Comparison of ENCODE assay signal across 16 cellular contexts in genomic region chr21:34345091-34345871, GRCh38. TPM values are rescaled to one million over a fixed set of nuclear protein-coding genes. Genes with fewer than 3 reads are reported as not detected.
DNase-seq lines count a peak whose midpoint lies in the region; ATAC-seq and TF ChIP-seq lines count a peak whose summit lies in the region.
"Had no signal": no experiment of that assay in that cellular context is flagged by ENCODE, and none has a peak within 500 bp of the region (broad histone marks: within the 10 kb centered on the region; RNA-seq: fewer than 3 reads in every experiment).

No MANE protein-coding gene starts in this region.

- ATAC-seq in right cardiac atrium (peak; percentile 18 to 25), GM21367 (IDR thresholded peaks at IDR 0.05; ENCODE audit: unreplicated experiment) (no peak)

- H3F3A ChIP-seq in smooth muscle cell (ENCODE audit: low read depth) = no peaks in the 10 kb centered on the region

- DNase-seq in EL (peak; percentile 69), chondrocyte (ENCODE audit: low spot score) (no peak), right cardiac atrium (peak in 1 of 3 donors; percentile 62), smooth muscle cell (lab: John Stamatoyannopoulos, UW; ENCODE audit: unreplicated experiment) (no peak), glutamatergic neuron (no peak)
- DNase-seq in activated CD4-positive, alpha-beta T cell treated with anti-CD3 and anti-CD28 coated beads, Interleukin-2, amount 10 ng/mL, durations not matched to agents 7 days and 5 days = no peak
- no peak for DNase-seq in central memory CD4-positive, alpha-beta T cell
- DNase-seq: activated CD4-positive, alpha-beta T cell treated with anti-CD3 and anti-CD28 coated beads for 1 hour; activated T-cell treated with anti-CD3 and anti-CD28 coated beads, Interleukin-2, amount 50 U/mL, for 1 hour; H7; NCI-H2227 treated with DMSO at 0.1 percent for 48 hours; stimulated activated CD4-positive, alpha-beta T cell treated with anti-CD3 and anti-CD28 coated beads, Interleukin-4, amount 100 ng/mL, for 4 hours had no signal

- H3K9me3 ChIP-seq in right cardiac atrium (ENCODE audit: control insufficient read depth, low read length) (no peaks in the 10 kb centered on the region), smooth muscle cell (replicated peaks; ENCODE audit: low read depth) (no peaks in the 10 kb centered on the region)

- H3K4me3 ChIP-seq in right cardiac atrium (ENCODE audit: low read length) (no peak overlapping the region), smooth muscle cell (no peak overlapping the region)

- 62% methylated on average over 15 of the region's 15 CpGs for WGBS in right cardiac atrium
- WGBS in smooth muscle cell (ENCODE audit: low lambda C conversion rate) = 75% methylated on average over 15 of the region's 15 CpGs

- H3K9me3 Mint-ChIP-seq in chondrocyte (ENCODE audit: low read depth) (peaks cover 4% of the 10 kb centered on the region), glutamatergic neuron (ENCODE audit: unreplicated experiment) (peaks cover 4% of the 10 kb centered on the region)
- no peaks in the 10 kb centered on the region for H3K9me3 Mint-ChIP-seq in activated CD4-positive, alpha-beta T cell treated with anti-CD3 and anti-CD28 coated beads, Interleukin-2, amount 10 ng/mL, durations not matched to agents 7 days and 5 days

- H3K4me2 ChIP-seq in smooth muscle cell = peak overlapping the region; percentile 58
- H3K4me2 ChIP-seq: KMS-11 had no signal

- peak overlapping the region; percentile 18 for H3K4me3 Mint-ChIP-seq in chondrocyte (ENCODE audit: unreplicated experiment)
- no peak overlapping the region for H3K4me3 Mint-ChIP-seq in activated CD4-positive, alpha-beta T cell treated with anti-CD3 and anti-CD28 coated beads, Interleukin-2, amount 10 ng/mL, durations not matched to agents 7 days and 5 days
- no peak overlapping the region for H3K4me3 Mint-ChIP-seq in glutamatergic neuron (ENCODE audit: unreplicated experiment)

- peak overlapping the region; percentile 88 for H3K27ac Mint-ChIP-seq in chondrocyte (ENCODE audit: unreplicated experiment)
- H3K27ac Mint-ChIP-seq in activated CD4-positive, alpha-beta T cell treated with anti-CD3 and anti-CD28 coated beads, Interleukin-2, amount 10 ng/mL, durations not matched to agents 7 days and 5 days = no peak overlapping the region
- H3K27ac Mint-ChIP-seq in glutamatergic neuron (ENCODE audit: unreplicated experiment) = no peak overlapping the region
- H3K27ac Mint-ChIP-seq: progenitor cell of endocrine pancreas had no signal

- peak overlapping the region; percentile 17 for H3K27ac ChIP-seq in right cardiac atrium (ENCODE audit: low read length)
- no peak overlapping the region for H3K27ac ChIP-seq in smooth muscle cell (ENCODE audit: low read depth)
- H3K27ac ChIP-seq: KMS-11 had no signal

- no peaks in the 10 kb centered on the region for H3K27me3 Mint-ChIP-seq in chondrocyte (ENCODE audit: low read depth)
- H3K27me3 Mint-ChIP-seq in activated CD4-positive, alpha-beta T cell treated with anti-CD3 and anti-CD28 coated beads, Interleukin-2, amount 10 ng/mL, durations not matched to agents 7 days and 5 days = no peaks in the 10 kb centered on the region
- peaks cover 5% of the 10 kb centered on the region for H3K27me3 Mint-ChIP-seq in glutamatergic neuron (ENCODE audit: unreplicated experiment)

- intact Hi-C loops in right cardiac atrium (cut with DNase I) = no loop called here

- H3K4me1 Mint-ChIP-seq in chondrocyte (ENCODE audit: low read depth) = peaks cover 71% of the 10 kb centered on the region
- H3K4me1 Mint-ChIP-seq in activated CD4-positive, alpha-beta T cell treated with anti-CD3 and anti-CD28 coated beads, Interleukin-2, amount 10 ng/mL, durations not matched to agents 7 days and 5 days = peaks cover 9% of the 10 kb centered on the region
- no peaks in the 10 kb centered on the region for H3K4me1 Mint-ChIP-seq in glutamatergic neuron (ENCODE audit: low read depth, unreplicated experiment)

- no peaks in the 10 kb centered on the region for H3K36me3 ChIP-seq in smooth muscle cell (ENCODE audit: low read depth)

- CTCF ChIA-PET in activated CD4-positive, alpha-beta T cell treated with anti-CD3 and anti-CD28 coated beads, Interleukin-2, amount 10 ng/mL, durations not matched to agents 7 days and 5 days (lab: Charles Lee) = interaction anchor here (0.7 to 2.1 kb wide), 3 partner anchors 9 to 537 kb away, joined by 3 to 13 read pairs (median 4); no protein-coding TSS in a partner anchor

- H3K27me3 ChIP-seq in right cardiac atrium (ENCODE audit: control insufficient read depth, insufficient read depth) = no peaks in the 10 kb centered on the region
- no peaks in the 10 kb centered on the region for H3K27me3 ChIP-seq in smooth muscle cell (ENCODE audit: low read depth)

- H2AFZ ChIP-seq in smooth muscle cell (ENCODE audit: low read depth) = no peak overlapping the region

- H4K20me1 ChIP-seq in smooth muscle cell (ENCODE audit: low read depth) = no peaks in the 10 kb centered on the region

- POLR2A ChIA-PET in activated CD4-positive, alpha-beta T cell treated with anti-CD3 and anti-CD28 coated beads, Interleukin-2, amount 10 ng/mL, durations not matched to agents 7 days and 5 days (lab: Charles Lee) = no interaction called here

- H3K9ac ChIP-seq in smooth muscle cell (ENCODE audit: low read depth) = no peak overlapping the region
- H3K9ac ChIP-seq: KMS-11 had no signal

- no peaks in the 10 kb centered on the region for H3K79me2 ChIP-seq in smooth muscle cell (ENCODE audit: low read depth)

- H3K36me3 Mint-ChIP-seq in chondrocyte (ENCODE audit: low read depth) (no peaks in the 10 kb centered on the region), glutamatergic neuron (ENCODE audit: unreplicated experiment) (no peaks in the 10 kb centered on the region)
- no peaks in the 10 kb centered on the region for H3K36me3 Mint-ChIP-seq in activated CD4-positive, alpha-beta T cell treated with anti-CD3 and anti-CD28 coated beads, Interleukin-2, amount 10 ng/mL, durations not matched to agents 7 days and 5 days (ENCODE audit: low read depth)

- no peak for TF ChIP-seq CTCF in chondrocyte (IDR thresholded peaks at IDR 0.05)
- TF ChIP-seq CTCF in smooth muscle cell (IDR thresholded peaks at IDR 0.05; ENCODE audit: borderline replicate concordance, insufficient read depth, poor library complexity, severe bottlenecking) = no peak
- TF ChIP-seq CTCF in glutamatergic neuron (IDR thresholded peaks at IDR 0.05; ENCODE audit: partially characterized antibody, unreplicated experiment) = no peak

- H3K4me1 ChIP-seq in right cardiac atrium (ENCODE audit: control insufficient read depth, insufficient read depth, low read length) (peaks cover 7% of the 10 kb centered on the region), smooth muscle cell (ENCODE audit: low read depth) (no peaks in the 10 kb centered on the region)

RNA-seq across cellular contexts. Expression of gene KCNE2, which starts 18.5 kb away (rescaled TPM):
- 0.35 TPM in 1 of 3 replicates, not detected in the others for total RNA-seq in chondrocyte
- total RNA-seq in right cardiac atrium = under 1 TPM in 2 of 4 donors, not detected in 2; 0.33 to 0.37 TPM
- 0.18 TPM for polyA plus RNA-seq in right cardiac atrium
- total RNA-seq in smooth muscle cell = not detected in 2 replicates
- 0.45 and 1.1 TPM in 2 replicates for polyA plus RNA-seq in smooth muscle cell
- not detected for total RNA-seq in activated CD4-positive, alpha-beta T cell treated with anti-CD3 and anti-CD28 coated beads, Interleukin-2, amount 10 ng/mL, durations not matched to agents 7 days and 5 days
- not detected for total RNA-seq in glutamatergic neuron (ENCODE audit: unreplicated experiment)
- total RNA-seq: H7; T-helper 2 cell treated with Interferon-gamma antibody and Interleukin-4, amounts not matched to agents 100 ng/mL and 5 ng/mL, for 36 hours had no signal

RNA-seq across cellular contexts. Expression of gene SMIM11, which starts 30.0 kb away (rescaled TPM):
- 5.5 to 20.8 TPM (median 8.0 TPM) in 3 replicates for total RNA-seq in chondrocyte
- total RNA-seq in right cardiac atrium = 10 to 100 TPM in 3 of 4 donors, 1 to 10 TPM in 1; 8.8 to 12.8 (median 11.3) TPM
- 9.9 TPM for polyA plus RNA-seq in right cardiac atrium
- 3.8 TPM in 1 of 2 replicates, not detected in the other for total RNA-seq in smooth muscle cell
- polyA plus RNA-seq in smooth muscle cell = 0.57 and 3.2 TPM in 2 replicates
- total RNA-seq in activated CD4-positive, alpha-beta T cell treated with anti-CD3 and anti-CD28 coated beads, Interleukin-2, amount 10 ng/mL, durations not matched to agents 7 days and 5 days = 10 to 100 TPM; 17.7 to 21.1 TPM
- 4.2 TPM for total RNA-seq in glutamatergic neuron (ENCODE audit: unreplicated experiment)
